ENCODE assay signal across 1 cellular context in the genomic region with DNA sequence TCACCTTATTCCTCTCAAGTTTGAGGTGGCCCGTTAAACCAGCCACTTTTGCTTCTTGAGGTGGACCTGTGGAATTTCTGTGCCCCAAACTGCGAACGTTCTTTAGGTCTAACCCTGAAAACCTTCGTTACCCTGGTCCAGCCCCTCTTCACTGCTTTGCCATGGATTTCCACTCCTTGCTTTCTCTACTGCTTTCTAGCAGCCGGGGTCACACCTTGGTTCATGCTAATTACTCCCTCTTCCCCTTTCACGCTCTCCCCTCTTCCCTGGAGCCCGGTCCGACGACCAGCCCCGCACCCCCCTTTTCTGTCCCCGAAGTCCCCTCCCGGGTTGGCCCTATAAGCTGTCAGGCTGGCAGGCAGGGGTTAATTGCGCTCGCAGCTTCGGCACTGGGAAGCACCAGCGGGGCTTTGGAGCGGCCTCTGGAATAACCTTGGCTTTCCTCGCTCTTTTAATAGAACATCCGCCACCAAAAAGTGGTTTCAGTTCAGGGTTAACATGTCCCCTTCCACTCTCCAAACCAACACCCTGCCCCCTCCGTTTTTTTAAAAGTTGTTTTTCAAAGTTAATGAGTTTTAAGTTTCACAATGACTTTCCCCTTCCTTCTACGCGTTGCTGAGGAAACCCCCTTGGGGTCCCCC.
TF ChIP-seq lines count a peak whose summit lies in the region.

No MANE protein-coding gene starts in this region.

TF ChIP-seq in K562, 482 proteins besides CTCF, POLR2A, EP300 and RAD21 (continued from another document and continues in another):
- TF ChIP-seq ZBTB7A (IDR thresholded peaks at IDR 0.05; ENCODE audit: borderline replicate concordance, control insufficient read depth, low read depth, low read length) (no peak; the same call in 1 of the 2 replicates), MXI1 (IDR thresholded peaks at IDR 0.05; ENCODE audit: low read depth, low read length) (no peak), GTF2E2 (tag; IDR thresholded peaks at IDR 0.05) (peak; percentile 82), ZNF507 (tag; conservative IDR thresholded peaks at IDR 0.05) (no peak), CREM (IDR thresholded peaks at IDR 0.05; ENCODE audit: low read depth) (no peak), C11orf30 (IDR thresholded peaks at IDR 0.05; ENCODE audit: low read depth) (no peak), SRSF1 (IDR thresholded peaks at IDR 0.05; ENCODE audit: low read depth, low read length) (no peak), CAMTA2 (CRISPR knock-in tag; conservative IDR thresholded peaks at IDR 0.05) (no peak), NCOA6 (IDR thresholded peaks at IDR 0.05) (no peak), ZNF3 (CRISPR knock-in tag; IDR thresholded peaks at IDR 0.05) (no peak; the same call in 1 of the 2 replicates), THRAP3 (IDR thresholded peaks at IDR 0.05; ENCODE audit: borderline replicate concordance) (no peak), SPI1 (IDR thresholded peaks at IDR 0.05; ENCODE audit: borderline replicate concordance, low read depth, low read length) (peak; percentile 75; the same call in 1 of the 2 replicates), XRCC4 (IDR thresholded peaks at IDR 0.05; ENCODE audit: extremely low read depth, insufficient read depth, insufficient read length) (no peak), FOXJ2 (tag; IDR thresholded peaks at IDR 0.05) (0 out of 2 replicates have a peak, but pooled peaks have one; percentile 9), ZNF780A (CRISPR knock-in tag; IDR thresholded peaks at IDR 0.05) (0 out of 2 replicates have a peak, but pooled peaks have one; percentile 42), BDP1 (IDR thresholded peaks at IDR 0.05; ENCODE audit: insufficient read depth, insufficient read length) (no peak), ATF7 (IDR thresholded peaks at IDR 0.05) (peak; percentile 35; the same call in 1 of the 2 replicates), SOX6 (IDR thresholded peaks at IDR 0.05) (no peak), HMG20A (CRISPR knock-in tag; conservative IDR thresholded peaks at IDR 0.05) (no peak), ARNT (IDR thresholded peaks at IDR 0.05) (no peak), NCOA2 (IDR thresholded peaks at IDR 0.05; ENCODE audit: partially characterized antibody in 2 of 2) (no peak), ELF1 (tag; IDR thresholded peaks at IDR 0.05) (0 out of 2 replicates have a peak, but pooled peaks have one; percentile 60), SP1 (CRISPR knock-in tag; IDR thresholded peaks at IDR 0.05) (no peak; the same call in none of the 2 replicates), MTA3 (IDR thresholded peaks at IDR 0.05; ENCODE audit: borderline replicate concordance) (no peak), BRD9 (IDR thresholded peaks at IDR 0.05; ENCODE audit: low read depth, partially characterized antibody) (peak; percentile 84), ARID2 (IDR thresholded peaks at IDR 0.05) (peak; percentile 5; the same call in 1 of the 2 replicates), RFX1 (IDR thresholded peaks at IDR 0.05) (peak; percentile 28; the same call in 1 of the 2 replicates), HCFC1 (IDR thresholded peaks at IDR 0.05; ENCODE audit: low read depth, low read length) (no peak), HNRNPH1 (optimal IDR thresholded peaks at IDR 0.05; ENCODE audit: low read depth, low read length) (no peak), RBFOX2 (IDR thresholded peaks at IDR 0.05; ENCODE audit: low read depth, low read length) (peak; percentile 55; the same call in 1 of the 2 replicates), POLR2B (IDR thresholded peaks at IDR 0.05; ENCODE audit: low read depth, partially characterized antibody) (peak; percentile 46), FOXK2 (conservative IDR thresholded peaks at IDR 0.05 in 1 of 2, IDR thresholded peaks at IDR 0.05 in 1 of 2; ENCODE audit: low read depth in 2 of 2) (peak in 1 of 2 experiments; percentile 31; a peak in 1 of 4 replicates)
- TF ChIP-seq, protein P1, sequence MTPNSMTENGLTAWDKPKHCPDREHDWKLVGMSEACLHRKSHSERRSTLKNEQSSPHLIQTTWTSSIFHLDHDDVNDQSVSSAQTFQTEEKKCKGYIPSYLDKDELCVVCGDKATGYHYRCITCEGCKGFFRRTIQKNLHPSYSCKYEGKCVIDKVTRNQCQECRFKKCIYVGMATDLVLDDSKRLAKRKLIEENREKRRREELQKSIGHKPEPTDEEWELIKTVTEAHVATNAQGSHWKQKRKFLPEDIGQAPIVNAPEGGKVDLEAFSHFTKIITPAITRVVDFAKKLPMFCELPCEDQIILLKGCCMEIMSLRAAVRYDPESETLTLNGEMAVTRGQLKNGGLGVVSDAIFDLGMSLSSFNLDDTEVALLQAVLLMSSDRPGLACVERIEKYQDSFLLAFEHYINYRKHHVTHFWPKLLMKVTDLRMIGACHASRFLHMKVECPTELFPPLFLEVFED (CRISPR knock-in tag; conservative IDR thresholded peaks at IDR 0.05): no peak
- TF ChIP-seq, protein P2, sequence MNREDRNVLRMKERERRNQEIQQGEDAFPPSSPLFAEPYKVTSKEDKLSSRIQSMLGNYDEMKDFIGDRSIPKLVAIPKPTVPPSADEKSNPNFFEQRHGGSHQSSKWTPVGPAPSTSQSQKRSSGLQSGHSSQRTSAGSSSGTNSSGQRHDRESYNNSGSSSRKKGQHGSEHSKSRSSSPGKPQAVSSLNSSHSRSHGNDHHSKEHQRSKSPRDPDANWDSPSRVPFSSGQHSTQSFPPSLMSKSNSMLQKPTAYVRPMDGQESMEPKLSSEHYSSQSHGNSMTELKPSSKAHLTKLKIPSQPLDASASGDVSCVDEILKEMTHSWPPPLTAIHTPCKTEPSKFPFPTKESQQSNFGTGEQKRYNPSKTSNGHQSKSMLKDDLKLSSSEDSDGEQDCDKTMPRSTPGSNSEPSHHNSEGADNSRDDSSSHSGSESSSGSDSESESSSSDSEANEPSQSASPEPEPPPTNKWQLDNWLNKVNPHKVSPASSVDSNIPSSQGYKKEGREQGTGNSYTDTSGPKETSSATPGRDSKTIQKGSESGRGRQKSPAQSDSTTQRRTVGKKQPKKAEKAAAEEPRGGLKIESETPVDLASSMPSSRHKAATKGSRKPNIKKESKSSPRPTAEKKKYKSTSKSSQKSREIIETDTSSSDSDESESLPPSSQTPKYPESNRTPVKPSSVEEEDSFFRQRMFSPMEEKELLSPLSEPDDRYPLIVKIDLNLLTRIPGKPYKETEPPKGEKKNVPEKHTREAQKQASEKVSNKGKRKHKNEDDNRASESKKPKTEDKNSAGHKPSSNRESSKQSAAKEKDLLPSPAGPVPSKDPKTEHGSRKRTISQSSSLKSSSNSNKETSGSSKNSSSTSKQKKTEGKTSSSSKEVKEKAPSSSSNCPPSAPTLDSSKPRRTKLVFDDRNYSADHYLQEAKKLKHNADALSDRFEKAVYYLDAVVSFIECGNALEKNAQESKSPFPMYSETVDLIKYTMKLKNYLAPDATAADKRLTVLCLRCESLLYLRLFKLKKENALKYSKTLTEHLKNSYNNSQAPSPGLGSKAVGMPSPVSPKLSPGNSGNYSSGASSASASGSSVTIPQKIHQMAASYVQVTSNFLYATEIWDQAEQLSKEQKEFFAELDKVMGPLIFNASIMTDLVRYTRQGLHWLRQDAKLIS (CRISPR knock-in tag; IDR thresholded peaks at IDR 0.05): peak; percentile 85
- TF ChIP-seq, protein P3, sequence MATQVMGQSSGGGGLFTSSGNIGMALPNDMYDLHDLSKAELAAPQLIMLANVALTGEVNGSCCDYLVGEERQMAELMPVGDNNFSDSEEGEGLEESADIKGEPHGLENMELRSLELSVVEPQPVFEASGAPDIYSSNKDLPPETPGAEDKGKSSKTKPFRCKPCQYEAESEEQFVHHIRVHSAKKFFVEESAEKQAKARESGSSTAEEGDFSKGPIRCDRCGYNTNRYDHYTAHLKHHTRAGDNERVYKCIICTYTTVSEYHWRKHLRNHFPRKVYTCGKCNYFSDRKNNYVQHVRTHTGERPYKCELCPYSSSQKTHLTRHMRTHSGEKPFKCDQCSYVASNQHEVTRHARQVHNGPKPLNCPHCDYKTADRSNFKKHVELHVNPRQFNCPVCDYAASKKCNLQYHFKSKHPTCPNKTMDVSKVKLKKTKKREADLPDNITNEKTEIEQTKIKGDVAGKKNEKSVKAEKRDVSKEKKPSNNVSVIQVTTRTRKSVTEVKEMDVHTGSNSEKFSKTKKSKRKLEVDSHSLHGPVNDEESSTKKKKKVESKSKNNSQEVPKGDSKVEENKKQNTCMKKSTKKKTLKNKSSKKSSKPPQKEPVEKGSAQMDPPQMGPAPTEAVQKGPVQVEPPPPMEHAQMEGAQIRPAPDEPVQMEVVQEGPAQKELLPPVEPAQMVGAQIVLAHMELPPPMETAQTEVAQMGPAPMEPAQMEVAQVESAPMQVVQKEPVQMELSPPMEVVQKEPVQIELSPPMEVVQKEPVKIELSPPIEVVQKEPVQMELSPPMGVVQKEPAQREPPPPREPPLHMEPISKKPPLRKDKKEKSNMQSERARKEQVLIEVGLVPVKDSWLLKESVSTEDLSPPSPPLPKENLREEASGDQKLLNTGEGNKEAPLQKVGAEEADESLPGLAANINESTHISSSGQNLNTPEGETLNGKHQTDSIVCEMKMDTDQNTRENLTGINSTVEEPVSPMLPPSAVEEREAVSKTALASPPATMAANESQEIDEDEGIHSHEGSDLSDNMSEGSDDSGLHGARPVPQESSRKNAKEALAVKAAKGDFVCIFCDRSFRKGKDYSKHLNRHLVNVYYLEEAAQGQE (CRISPR knock-in tag; IDR thresholded peaks at IDR 0.05; ENCODE audit: low read depth): peak; percentile 45; the same call in 1 of the 2 replicates
- TF ChIP-seq, protein P4, sequence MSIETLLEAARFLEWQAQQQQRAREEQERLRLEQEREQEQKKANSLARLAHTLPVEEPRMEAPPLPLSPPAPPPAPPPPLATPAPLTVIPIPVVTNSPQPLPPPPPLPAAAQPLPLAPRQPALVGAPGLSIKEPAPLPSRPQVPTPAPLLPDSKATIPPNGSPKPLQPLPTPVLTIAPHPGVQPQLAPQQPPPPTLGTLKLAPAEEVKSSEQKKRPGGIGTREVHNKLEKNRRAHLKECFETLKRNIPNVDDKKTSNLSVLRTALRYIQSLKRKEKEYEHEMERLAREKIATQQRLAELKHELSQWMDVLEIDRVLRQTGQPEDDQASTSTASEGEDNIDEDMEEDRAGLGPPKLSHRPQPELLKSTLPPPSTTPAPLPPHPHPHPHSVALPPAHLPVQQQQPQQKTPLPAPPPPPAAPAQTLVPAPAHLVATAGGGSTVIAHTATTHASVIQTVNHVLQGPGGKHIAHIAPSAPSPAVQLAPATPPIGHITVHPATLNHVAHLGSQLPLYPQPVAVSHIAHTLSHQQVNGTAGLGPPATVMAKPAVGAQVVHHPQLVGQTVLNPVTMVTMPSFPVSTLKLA (conservative IDR thresholded peaks at IDR 0.05): peak; percentile 11 to 50; a peak in 2 of 4 replicates
- TF ChIP-seq, protein P5, sequence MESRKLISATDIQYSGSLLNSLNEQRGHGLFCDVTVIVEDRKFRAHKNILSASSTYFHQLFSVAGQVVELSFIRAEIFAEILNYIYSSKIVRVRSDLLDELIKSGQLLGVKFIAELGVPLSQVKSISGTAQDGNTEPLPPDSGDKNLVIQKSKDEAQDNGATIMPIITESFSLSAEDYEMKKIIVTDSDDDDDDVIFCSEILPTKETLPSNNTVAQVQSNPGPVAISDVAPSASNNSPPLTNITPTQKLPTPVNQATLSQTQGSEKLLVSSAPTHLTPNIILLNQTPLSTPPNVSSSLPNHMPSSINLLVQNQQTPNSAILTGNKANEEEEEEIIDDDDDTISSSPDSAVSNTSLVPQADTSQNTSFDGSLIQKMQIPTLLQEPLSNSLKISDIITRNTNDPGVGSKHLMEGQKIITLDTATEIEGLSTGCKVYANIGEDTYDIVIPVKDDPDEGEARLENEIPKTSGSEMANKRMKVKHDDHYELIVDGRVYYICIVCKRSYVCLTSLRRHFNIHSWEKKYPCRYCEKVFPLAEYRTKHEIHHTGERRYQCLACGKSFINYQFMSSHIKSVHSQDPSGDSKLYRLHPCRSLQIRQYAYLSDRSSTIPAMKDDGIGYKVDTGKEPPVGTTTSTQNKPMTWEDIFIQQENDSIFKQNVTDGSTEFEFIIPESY (CRISPR knock-in tag; IDR thresholded peaks at IDR 0.05): no peak
- TF ChIP-seq, protein P6, sequence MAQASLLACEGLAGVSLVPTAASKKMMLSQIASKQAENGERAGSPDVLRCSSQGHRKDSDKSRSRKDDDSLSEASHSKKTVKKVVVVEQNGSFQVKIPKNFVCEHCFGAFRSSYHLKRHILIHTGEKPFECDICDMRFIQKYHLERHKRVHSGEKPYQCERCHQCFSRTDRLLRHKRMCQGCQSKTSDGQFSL (CRISPR knock-in tag; IDR thresholded peaks at IDR 0.05): no peak; the same call in 1 of the 2 replicates
- TF ChIP-seq, protein P6 (tag; IDR thresholded peaks at IDR 0.05): peak in 1 of 2 experiments; percentile 99; a peak in 2 of 4 replicates
- TF ChIP-seq, protein P7, sequence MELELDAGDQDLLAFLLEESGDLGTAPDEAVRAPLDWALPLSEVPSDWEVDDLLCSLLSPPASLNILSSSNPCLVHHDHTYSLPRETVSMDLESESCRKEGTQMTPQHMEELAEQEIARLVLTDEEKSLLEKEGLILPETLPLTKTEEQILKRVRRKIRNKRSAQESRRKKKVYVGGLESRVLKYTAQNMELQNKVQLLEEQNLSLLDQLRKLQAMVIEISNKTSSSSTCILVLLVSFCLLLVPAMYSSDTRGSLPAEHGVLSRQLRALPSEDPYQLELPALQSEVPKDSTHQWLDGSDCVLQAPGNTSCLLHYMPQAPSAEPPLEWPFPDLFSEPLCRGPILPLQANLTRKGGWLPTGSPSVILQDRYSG (tag; conservative IDR thresholded peaks at IDR 0.05; ENCODE audit: low read depth): no peak
- TF ChIP-seq, protein P8, sequence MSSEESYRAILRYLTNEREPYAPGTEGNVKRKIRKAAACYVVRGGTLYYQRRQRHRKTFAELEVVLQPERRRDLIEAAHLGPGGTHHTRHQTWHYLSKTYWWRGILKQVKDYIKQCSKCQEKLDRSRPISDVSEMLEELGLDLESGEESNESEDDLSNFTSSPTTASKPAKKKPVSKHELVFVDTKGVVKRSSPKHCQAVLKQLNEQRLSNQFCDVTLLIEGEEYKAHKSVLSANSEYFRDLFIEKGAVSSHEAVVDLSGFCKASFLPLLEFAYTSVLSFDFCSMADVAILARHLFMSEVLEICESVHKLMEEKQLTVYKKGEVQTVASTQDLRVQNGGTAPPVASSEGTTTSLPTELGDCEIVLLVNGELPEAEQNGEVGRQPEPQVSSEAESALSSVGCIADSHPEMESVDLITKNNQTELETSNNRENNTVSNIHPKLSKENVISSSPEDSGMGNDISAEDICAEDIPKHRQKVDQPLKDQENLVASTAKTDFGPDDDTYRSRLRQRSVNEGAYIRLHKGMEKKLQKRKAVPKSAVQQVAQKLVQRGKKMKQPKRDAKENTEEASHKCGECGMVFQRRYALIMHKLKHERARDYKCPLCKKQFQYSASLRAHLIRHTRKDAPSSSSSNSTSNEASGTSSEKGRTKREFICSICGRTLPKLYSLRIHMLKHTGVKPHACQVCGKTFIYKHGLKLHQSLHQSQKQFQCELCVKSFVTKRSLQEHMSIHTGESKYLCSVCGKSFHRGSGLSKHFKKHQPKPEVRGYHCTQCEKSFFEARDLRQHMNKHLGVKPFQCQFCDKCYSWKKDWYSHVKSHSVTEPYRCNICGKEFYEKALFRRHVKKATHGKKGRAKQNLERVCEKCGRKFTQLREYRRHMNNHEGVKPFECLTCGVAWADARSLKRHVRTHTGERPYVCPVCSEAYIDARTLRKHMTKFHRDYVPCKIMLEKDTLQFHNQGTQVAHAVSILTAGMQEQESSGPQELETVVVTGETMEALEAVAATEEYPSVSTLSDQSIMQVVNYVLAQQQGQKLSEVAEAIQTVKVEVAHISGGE (CRISPR knock-in tag; IDR thresholded peaks at IDR 0.05): 0 out of 6 replicates have a peak, but pooled peaks of 1 of the 3 experiments have one; percentile 13
